14 cellular contexts compared by ENCODE assay signal in the genomic region with DNA sequence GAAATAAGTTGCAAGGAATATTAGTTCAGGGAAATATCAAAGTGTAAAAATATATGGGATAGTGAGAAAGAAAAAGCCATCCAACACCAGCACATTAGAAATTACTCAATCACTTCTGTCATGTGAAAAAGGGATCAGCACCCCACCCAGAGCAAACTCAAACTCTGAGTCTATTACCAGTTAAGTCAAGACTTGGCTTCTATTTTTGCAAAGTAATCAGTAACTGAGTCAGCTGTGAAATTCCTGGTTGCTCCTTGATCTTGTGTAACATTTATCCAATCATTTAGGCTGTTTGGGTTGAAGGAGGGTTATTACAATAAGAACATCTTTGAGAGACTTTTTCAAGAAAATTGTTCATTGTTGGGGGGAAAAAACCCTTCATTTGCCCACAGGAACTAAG. TPM values are rescaled to one million over a fixed set of nuclear protein-coding genes. Genes with fewer than 3 reads are reported as not detected.
DNase-seq lines count a peak whose midpoint lies in the region; ATAC-seq and TF ChIP-seq lines count a peak whose summit lies in the region.
"Had no signal": no experiment of that assay in that cellular context is flagged by ENCODE, and none has a peak within 500 bp of the region (broad histone marks: within the 10 kb centered on the region; RNA-seq: fewer than 3 reads in every experiment).

No MANE protein-coding gene starts in this region.

- H3K4me1 ChIP-seq in colonic mucosa (peaks cover 16% of the 10 kb centered on the region), suprapubic skin (peaks cover 64% of the 10 kb centered on the region)

- intact Hi-C loops in colonic mucosa (cut with DNase I), result no loop called here

- TF ChIP-seq CTCF in colonic mucosa (IDR thresholded peaks at IDR 0.05) (no peak), suprapubic skin (IDR thresholded peaks at IDR 0.05) (no peak)

- TF ChIP-seq POLR2A in suprapubic skin (IDR thresholded peaks at IDR 0.05), result no peak

- H3K9ac ChIP-seq in colonic mucosa (ENCODE audit: low read depth in 2 of 2, low read length in 2 of 2), result no peak overlapping the region

- peak; percentile 58 for DNase-seq in NCI-H226
- no peak for DNase-seq in colonic mucosa
- DNase-seq in left lobe of liver (ENCODE audit: low spot score), result no peak
- no peak for DNase-seq in suprapubic skin (ENCODE audit: low spot score in 2 of 2)
- DNase-seq in H7, result no peak
- DNase-seq in T1000 (lab: John Stamatoyannopoulos, UW), result no peak
- no peak for DNase-seq in GM19240 (ENCODE audit: insufficient read length, low spot score)
- DNase-seq: activated effector memory CD4-positive, alpha-beta T cell treated with Interleukin-2 at 50 U/mL for 16 hours; heart right ventricle; HFFc6; KBM-7; T-cell had no signal

- ATAC-seq in left lobe of liver (peak; percentile 14), HG02885 (IDR thresholded peaks at IDR 0.05; ENCODE audit: poor library complexity, unreplicated experiment) (no peak)
- ATAC-seq: T-cell had no signal

- no peak for TF ChIP-seq EP300 in suprapubic skin (IDR thresholded peaks at IDR 0.05)

- no peaks in the 10 kb centered on the region for H3K27me3 ChIP-seq in colonic mucosa
- H3K27me3 ChIP-seq in suprapubic skin, result no peaks in the 10 kb centered on the region
- no peaks in the 10 kb centered on the region for H3K27me3 ChIP-seq in H7 (ENCODE audit: control insufficient read depth, insufficient read depth, low read length)
- H3K27me3 ChIP-seq: heart right ventricle had no signal

- H3K27ac ChIP-seq in colonic mucosa (peak overlapping the region; percentile 69), suprapubic skin (peak overlapping the region; percentile 45)

- H3K36me3 ChIP-seq in colonic mucosa (no peaks in the 10 kb centered on the region), suprapubic skin (peaks cover 2% of the 10 kb centered on the region), H7 (replicated peaks; ENCODE audit: control insufficient read depth, insufficient read depth, low read length) (no peaks in the 10 kb centered on the region)

- H3K4me3 ChIP-seq in colonic mucosa (no peak overlapping the region), suprapubic skin (no peak overlapping the region), H7 (ENCODE audit: insufficient read depth, low read depth, low read length) (no peak overlapping the region)
- H3K4me3 ChIP-seq: coronary artery, heart right ventricle had no signal

- H3K9me3 ChIP-seq in colonic mucosa (no peaks in the 10 kb centered on the region), suprapubic skin (no peaks in the 10 kb centered on the region)
- H3K9me3 ChIP-seq: heart right ventricle had no signal

RNA-seq across cellular contexts. Expression of a gene that starts 51.2 kb away (rescaled TPM):
- total RNA-seq in colonic mucosa, result 10 to 100 TPM; 85.7 to 89.5 TPM
- 16.9 TPM for total RNA-seq in left lobe of liver
- total RNA-seq in suprapubic skin, result 10 to 100 TPM; 38.2 to 59.8 (median 48.1) TPM
- total RNA-seq in H7 (2014; rRNA removed; shearing (Covaris generic)), result 14.6 and 20.7 TPM in 2 replicates
